ENCODE assay signal across 8 cellular contexts in genomic region chr3:11641683-11642407, GRCh38. TPM values are rescaled to one million over a fixed set of nuclear protein-coding genes. Genes with fewer than 3 reads are reported as not detected.
DNase-seq lines count a peak whose midpoint lies in the region; ATAC-seq lines count a peak whose summit lies in the region.

No MANE protein-coding gene starts in this region.

- H3K4me1 ChIP-seq in Karpas-422 (ENCODE audit: low read length), result peaks cover 70% of the 10 kb centered on the region
- H3K4me1 ChIP-seq in skeletal muscle tissue (ENCODE audit: control insufficient read depth in 3 of 3, insufficient read depth in 3 of 3, low read length in 3 of 3), result peaks cover 34 to 38% (median 34%) of the 10 kb centered on the region in 3 donors

- H3K9ac ChIP-seq in Karpas-422 (ENCODE audit: low read length) (peak overlapping the region; percentile 85), skeletal muscle tissue (ENCODE audit: low read depth in 1 of 3, low read length in 3 of 3) (peak overlapping the region; percentile 86 to 98 (median 95))

- ATAC-seq in activated naive CD8-positive, alpha-beta T cell treated with anti-CD3 and anti-CD28 coated beads, Interleukin-2, amount 50 U/mL, for 24 hours, result no peak
- no peak for ATAC-seq in HG03457 (IDR thresholded peaks at IDR 0.05; ENCODE audit: unreplicated experiment)

- H3K9me2 ChIP-seq in Karpas-422 (replicated peaks; ENCODE audit: insufficient read depth, low read length), result no peaks in the 10 kb centered on the region

- H3K4me1 Mint-ChIP-seq in activated naive CD8-positive, alpha-beta T cell treated with anti-CD3 and anti-CD28 coated beads, Interleukin-2, amount 50 U/mL, for 24 hours, result peaks cover 53% of the 10 kb centered on the region

- H3K4me2 ChIP-seq in Karpas-422 (ENCODE audit: low read depth, low read length, poor library complexity, severe bottlenecking), result peak overlapping the region; percentile 74

- peak overlapping the region; percentile 91 for H3K27ac ChIP-seq in Karpas-422 (ENCODE audit: low read length)
- peak overlapping the region; percentile 98 for H3K27ac ChIP-seq in skeletal muscle tissue (ENCODE audit: low read depth, low read length)

- peaks cover 25% of the 10 kb centered on the region; the same call in 1 of the 2 replicates for H4K20me1 ChIP-seq in Karpas-422 (ENCODE audit: insufficient read depth, low read depth, low read length)

- no peaks in the 10 kb centered on the region for H3K36me3 ChIP-seq in Karpas-422 (ENCODE audit: insufficient read depth, low read length)
- H3K36me3 ChIP-seq in skeletal muscle tissue (ENCODE audit: control insufficient read depth in 3 of 3, insufficient read depth in 3 of 3, low read length in 3 of 3), result no peaks in the 10 kb centered on the region

- H3K4me3 Mint-ChIP-seq in activated naive CD8-positive, alpha-beta T cell treated with anti-CD3 and anti-CD28 coated beads, Interleukin-2, amount 50 U/mL, for 24 hours, result peak overlapping the region; percentile 95

- no peaks in the 10 kb centered on the region for H3K9me3 Mint-ChIP-seq in activated naive CD8-positive, alpha-beta T cell treated with anti-CD3 and anti-CD28 coated beads, Interleukin-2, amount 50 U/mL, for 24 hours

- H2AFZ ChIP-seq in Karpas-422 (ENCODE audit: low read length), result no peak overlapping the region

- peak overlapping the region; percentile 96 for H3K27ac Mint-ChIP-seq in activated naive CD8-positive, alpha-beta T cell treated with anti-CD3 and anti-CD28 coated beads, Interleukin-2, amount 50 U/mL, for 24 hours

- DNase-seq in DMS79 treated with DMSO at 0.1 percent for 48 hours (lab: John Stamatoyannopoulos, UW) (peak; percentile 11), DMS79 (lab: John Stamatoyannopoulos, UW) (no peak), Karpas-422 (peak; percentile 77), GF-D8 (lab: John Stamatoyannopoulos, UW) (no peak)
- DNase-seq in activated naive CD8-positive, alpha-beta T cell treated with anti-CD3 and anti-CD28 coated beads, Interleukin-2, amount 50 U/mL, for 24 hours, result no peak

- no peaks in the 10 kb centered on the region for H3K9me3 ChIP-seq in Karpas-422 (ENCODE audit: low read length)
- no peaks in the 10 kb centered on the region for H3K9me3 ChIP-seq in iPS-18c (ENCODE audit: control insufficient read depth, insufficient read depth, low read length)
- no peaks in the 10 kb centered on the region for H3K9me3 ChIP-seq in skeletal muscle tissue (ENCODE audit: control insufficient read depth in 3 of 3, low read length in 3 of 3)

- peak overlapping the region; percentile 76 for H3K4me3 ChIP-seq in Karpas-422 (ENCODE audit: low read length)
- H3K4me3 ChIP-seq in iPS-18c (ENCODE audit: insufficient read depth, low read depth, low read length), result peak overlapping the region; percentile 88
- peak overlapping the region; percentile 94 to 98 (median 94) for H3K4me3 ChIP-seq in skeletal muscle tissue (ENCODE audit: low read length in 3 of 3)

- no peaks in the 10 kb centered on the region for H3K27me3 Mint-ChIP-seq in activated naive CD8-positive, alpha-beta T cell treated with anti-CD3 and anti-CD28 coated beads, Interleukin-2, amount 50 U/mL, for 24 hours

- peaks cover 84% of the 10 kb centered on the region for H3K79me2 ChIP-seq in Karpas-422 (ENCODE audit: low read length)

- H3K36me3 Mint-ChIP-seq in activated naive CD8-positive, alpha-beta T cell treated with anti-CD3 and anti-CD28 coated beads, Interleukin-2, amount 50 U/mL, for 24 hours (ENCODE audit: low read depth), result peaks cover 19% of the 10 kb centered on the region

- H3K27me3 ChIP-seq in Karpas-422 (ENCODE audit: low read length), result no peaks in the 10 kb centered on the region
- H3K27me3 ChIP-seq in skeletal muscle tissue (ENCODE audit: control insufficient read depth in 3 of 3, insufficient read depth in 3 of 3, low read length in 3 of 3), result no peaks in the 10 kb centered on the region

RNA-seq across cellular contexts. Expression of gene VGLL4, which starts 1.9 kb away (rescaled TPM):
- total RNA-seq in Karpas-422 (2014; rRNA removed; shearing (Covaris generic); ENCODE audit: low replicate concordance), result 125 and 152 TPM in 2 replicates
- 53.8 TPM for total RNA-seq in skeletal muscle tissue

Comparison
In these comparisons a context has a peak if more than half of its experiments do, and no peak if none do; other contexts are left out.
1. DNase-seq: peak in DMS79 treated with DMSO at 0.1 percent for 48 hours (single experiment) and Karpas-422 (single experiment); none in DMS79 (single experiment), activated naive CD8-positive, alpha-beta T cell treated with anti-CD3 and anti-CD28 coated beads, Interleukin-2, amount 50 U/mL, for 24 hours (single experiment) and GF-D8 (single experiment).
2. Peak in every context shown above with its lines, with median percentiles within 50 percentile points of each other: H3K4me3 ChIP-seq.